8 cellular contexts compared by ENCODE assay signal in the genomic region with DNA sequence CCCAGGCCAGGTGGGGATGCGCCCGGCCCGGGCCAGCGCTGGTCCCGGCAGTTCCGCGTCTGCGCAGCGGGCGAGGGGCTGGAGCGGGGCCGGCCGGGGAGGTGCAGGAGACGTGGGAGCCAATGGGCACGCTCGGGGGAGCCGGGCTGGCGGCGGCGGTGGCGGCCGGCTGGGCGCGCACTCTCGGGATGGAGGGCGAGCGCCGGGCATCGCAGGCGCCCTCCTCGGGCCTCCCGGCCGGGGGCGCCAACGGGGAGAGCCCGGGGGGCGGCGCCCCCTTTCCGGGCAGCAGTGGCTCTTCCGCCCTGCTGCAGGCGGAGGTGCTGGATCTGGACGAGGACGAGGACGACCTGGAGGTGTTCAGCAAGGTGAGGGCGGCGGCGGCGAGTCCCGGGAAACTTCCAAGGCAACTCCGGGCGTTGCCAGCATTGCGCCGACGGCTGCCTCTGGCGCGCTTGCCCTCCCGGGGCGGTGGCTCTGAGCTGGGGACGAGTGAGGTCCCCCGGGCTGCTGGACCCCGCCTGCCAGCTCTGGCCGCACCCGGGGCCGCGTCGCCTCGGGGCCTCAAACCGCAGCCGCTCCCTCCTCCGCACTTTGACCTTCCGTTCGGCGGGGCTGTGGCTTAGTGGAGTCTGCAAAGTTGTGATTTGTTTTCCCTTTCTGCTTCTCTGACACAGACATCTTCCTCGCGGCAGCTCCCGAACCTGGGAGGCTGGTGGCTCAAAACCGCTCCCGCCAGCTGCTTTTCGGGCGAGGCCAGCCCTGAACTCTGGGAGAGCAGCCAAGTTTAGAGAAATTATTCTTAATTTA. TPM values are rescaled to one million over a fixed set of nuclear protein-coding genes. Genes with fewer than 3 reads are reported as not detected.
DNase-seq lines count a peak whose midpoint lies in the region; ATAC-seq and TF ChIP-seq lines count a peak whose summit lies in the region.

A gene with protein sequence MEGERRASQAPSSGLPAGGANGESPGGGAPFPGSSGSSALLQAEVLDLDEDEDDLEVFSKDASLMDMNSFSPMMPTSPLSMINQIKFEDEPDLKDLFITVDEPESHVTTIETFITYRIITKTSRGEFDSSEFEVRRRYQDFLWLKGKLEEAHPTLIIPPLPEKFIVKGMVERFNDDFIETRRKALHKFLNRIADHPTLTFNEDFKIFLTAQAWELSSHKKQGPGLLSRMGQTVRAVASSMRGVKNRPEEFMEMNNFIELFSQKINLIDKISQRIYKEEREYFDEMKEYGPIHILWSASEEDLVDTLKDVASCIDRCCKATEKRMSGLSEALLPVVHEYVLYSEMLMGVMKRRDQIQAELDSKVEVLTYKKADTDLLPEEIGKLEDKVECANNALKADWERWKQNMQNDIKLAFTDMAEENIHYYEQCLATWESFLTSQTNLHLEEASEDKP (plus strand): TSS at position 178 of the 810 bp plus-strand sequence. CDS start 11 bp downstream, at position 189.

- H2BK120ac ChIP-seq in trophoblast cell (ENCODE audit: insufficient read depth, low read length, poor library complexity), result peak within 1 kb of the TSS; percentile 80

- H3K23ac ChIP-seq in trophoblast cell (ENCODE audit: low read length), result no peak within 1 kb of the TSS

- peak within 1 kb of the TSS; percentile 84 for H4K91ac ChIP-seq in trophoblast cell (ENCODE audit: low read depth, low read length)

- intact Hi-C loops in right cardiac atrium (cut with DNase I), result no loop called here

- DNase-seq in AG09309 (ENCODE audit: low read depth), result no peak
- peak; percentile 53 for DNase-seq in NCI-H460 (ENCODE audit: extremely low read depth, low read depth)
- DNase-seq in astrocyte of the spinal cord (ENCODE audit: low read depth, low spot score), result peak; percentile 79
- peak; percentile 90 to 95 (median 93) for DNase-seq in right cardiac atrium
- peak; percentile 72 to 87 for DNase-seq in trophoblast cell
- no peak for DNase-seq in activated effector memory CD4-positive, alpha-beta T cell treated with anti-CD3 and anti-CD28 coated beads, Interleukin-2, amount 50 U/mL, for 16 hours

- H3K4me1 ChIP-seq in right cardiac atrium (ENCODE audit: control insufficient read depth, insufficient read depth, low read length) (no peaks in the 10 kb centered on the region), trophoblast cell (ENCODE audit: control insufficient read depth in 1 of 2, insufficient read depth in 2 of 2, low read length in 2 of 2) (no peaks in the 10 kb centered on the region)

- H3K27me3 ChIP-seq in right cardiac atrium (ENCODE audit: control insufficient read depth, insufficient read depth) (no peaks in the 10 kb centered on the region), trophoblast cell (ENCODE audit: insufficient read depth, low read length) (no peaks in the 10 kb centered on the region)

- peak within 1 kb of the TSS; percentile 91 for H4K8ac ChIP-seq in trophoblast cell (ENCODE audit: low read depth, low read length)

- H3K4me3 ChIP-seq in AG09309 (ENCODE audit: control insufficient read depth, low read depth, low read length) (peak within 1 kb of the TSS; percentile 76), astrocyte of the spinal cord (ENCODE audit: low read depth, low read length) (peak within 1 kb of the TSS; percentile 79), right cardiac atrium (ENCODE audit: low read length) (peak within 1 kb of the TSS; percentile 77), trophoblast cell (ENCODE audit: low read depth, low read length) (peak within 1 kb of the TSS; percentile 83)

- in situ Hi-C loops in astrocyte of the spinal cord (cut with HindIII; ENCODE audit: low sequenced_read_pairs), result no loop called here

- peak within 1 kb of the TSS; percentile 87 for H3K14ac ChIP-seq in trophoblast cell (ENCODE audit: low read length)

- H3K27ac ChIP-seq in right cardiac atrium (ENCODE audit: low read length) (peak within 1 kb of the TSS; percentile 71), trophoblast cell (ENCODE audit: low read depth, low read length) (peak within 1 kb of the TSS; percentile 54)

- H2BK5ac ChIP-seq in trophoblast cell (ENCODE audit: low read depth, low read length, poor library complexity), result peak within 1 kb of the TSS; percentile 4

- H4K12ac ChIP-seq in trophoblast cell (ENCODE audit: low read depth, low read length), result peak within 1 kb of the TSS; percentile 79

- WGBS in right cardiac atrium, result under 1% methylated on average over 80 of the region's 80 CpGs
- WGBS in trophoblast cell (ENCODE audit: extremely low coverage, insufficient coverage, insufficient read length), result no CpG with 5 or more reads among the region's 80 CpGs

- H2BK12ac ChIP-seq in trophoblast cell (ENCODE audit: low read length), result no peak within 1 kb of the TSS

- peaks cover 3% of the 10 kb centered on the region for H3K79me2 ChIP-seq in trophoblast cell (ENCODE audit: control insufficient read depth, insufficient read depth, low read length, poor library complexity)

- peak within 1 kb of the TSS; percentile 62 for H3K9ac ChIP-seq in trophoblast cell (ENCODE audit: low read length)

- no peaks in the 10 kb centered on the region for H3K36me3 ChIP-seq in trophoblast cell (ENCODE audit: control insufficient read depth in 1 of 2, insufficient read depth in 2 of 2, low read length in 2 of 2)

- TF ChIP-seq CTCF in AG09309 (IDR thresholded peaks at IDR 0.05; ENCODE audit: control insufficient read depth, insufficient read depth, low read depth, low read length, missing control alignments) (no peak), astrocyte of the spinal cord (IDR thresholded peaks at IDR 0.05; ENCODE audit: low read depth, low read length) (peak; percentile 25)

- ATAC-seq in GM18511 (IDR thresholded peaks at IDR 0.05; ENCODE audit: unreplicated experiment) (peak; percentile 72), HG02973 (IDR thresholded peaks at IDR 0.05; ENCODE audit: unreplicated experiment) (peak; percentile 64), right cardiac atrium (peak; percentile 99 to 100)

- H3K4ac ChIP-seq in trophoblast cell (ENCODE audit: low read depth, low read length), result peak within 1 kb of the TSS; percentile 26

- H2AFZ ChIP-seq in trophoblast cell (ENCODE audit: insufficient read depth, low read length, poor library complexity), result peak within 1 kb of the TSS; percentile 57

- peaks cover 9% of the 10 kb centered on the region for H3K79me1 ChIP-seq in trophoblast cell (ENCODE audit: low read length)

- no peak within 1 kb of the TSS for H2AK5ac ChIP-seq in trophoblast cell (ENCODE audit: low read length)

- H3K4me2 ChIP-seq in trophoblast cell (ENCODE audit: low read length), result peak within 1 kb of the TSS; percentile 72

- peak within 1 kb of the TSS; percentile 33 for H3K18ac ChIP-seq in trophoblast cell (ENCODE audit: low read length)

- H3K9me3 ChIP-seq in right cardiac atrium (ENCODE audit: control insufficient read depth, low read length) (no peaks in the 10 kb centered on the region), trophoblast cell (ENCODE audit: insufficient read depth, low read depth, low read length) (no peaks in the 10 kb centered on the region)

RNA-seq across cellular contexts. Expression of the gene that starts here (rescaled TPM):
- 19.0 and 19.2 TPM in 2 replicates for total RNA-seq in NCI-H460 (2014; rRNA removed; shearing (Covaris generic))
- 8.5 and 9.3 TPM in 2 replicates for polyA plus RNA-seq in NCI-H460 (2014; cell fraction: nucleus; rRNA removed)
- total RNA-seq in right cardiac atrium, result 10 to 100 TPM; 20.1 to 34.8 (median 26.1) TPM
- polyA plus RNA-seq in right cardiac atrium, result 20.4 TPM
- polyA plus RNA-seq in trophoblast cell (2013), result 22.3 and 22.4 TPM in 2 replicates

Comparison
In these comparisons a context has a peak if more than half of its experiments do, and no peak if none do; other contexts are left out.
1. DNase-seq: peak in NCI-H460 (single experiment), astrocyte of the spinal cord (single experiment), right cardiac atrium (3 of 3) and trophoblast cell (2 of 2); none in AG09309 (single experiment) and activated effector memory CD4-positive, alpha-beta T cell treated with anti-CD3 and anti-CD28 coated beads, Interleukin-2, amount 50 U/mL, for 16 hours (single experiment).
2. Peak in every context shown above with its lines, with median percentiles within 50 percentile points of each other: H3K4me3 ChIP-seq and ATAC-seq.